16 cellular contexts compared by ENCODE assay signal in the genomic region with DNA sequence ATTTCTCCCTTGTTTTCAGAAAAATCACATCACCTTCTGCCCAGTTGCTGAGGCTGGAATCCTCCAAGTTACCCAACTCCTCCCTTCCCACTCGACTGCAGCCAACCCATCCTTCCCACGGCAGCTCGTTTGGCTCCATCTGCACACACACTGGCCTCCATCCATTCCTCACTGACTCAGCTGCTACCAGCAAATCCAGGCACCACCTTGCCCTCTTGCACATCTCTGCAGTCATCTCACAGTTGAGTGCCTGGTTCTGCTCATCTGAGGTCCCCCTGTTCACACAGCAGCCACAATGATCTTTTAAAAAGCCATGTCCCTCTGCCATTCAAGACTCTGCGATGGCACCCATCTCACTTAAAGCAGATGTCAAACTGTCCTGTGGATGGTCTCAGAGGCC. TPM values are rescaled to one million over a fixed set of nuclear protein-coding genes. Genes with fewer than 3 reads are reported as not detected.
DNase-seq lines count a peak whose midpoint lies in the region; ATAC-seq and TF ChIP-seq lines count a peak whose summit lies in the region.
"Had no signal": no experiment of that assay in that cellular context is flagged by ENCODE, and none has a peak within 500 bp of the region (broad histone marks: within the 10 kb centered on the region; RNA-seq: fewer than 3 reads in every experiment).

No MANE protein-coding gene starts in this region.

- no peak for TF ChIP-seq POLR2A in thyroid gland (IDR thresholded peaks at IDR 0.05)

- DNase-seq in activated CD8-positive, alpha-beta memory T cell treated with anti-CD3 and anti-CD28 coated beads, Interleukin-2, amount 50 U/mL, for 48 hours, result peak; percentile 49
- DNase-seq in activated CD8-positive, alpha-beta memory T cell treated with anti-CD3 and anti-CD28 coated beads for 24 hours, result no peak
- DNase-seq in anterior cingulate cortex (lab: John Stamatoyannopoulos, UW) (peak in 33 of 58 donors; percentile 7 to 78 (median 38)), fibroblast of the aortic adventitia (ENCODE audit: low read depth) (peak; percentile 90), superior temporal gyrus (ENCODE audit: extremely low spot score) (peak; percentile 56), thyroid gland (no peak), upper lobe of right lung (no peak), RKO (ENCODE audit: low spot score) (no peak)
- DNase-seq: activated CD4-positive, alpha-beta T cell treated with anti-CD3 and anti-CD28 coated beads, Interleukin-2, amount 50 U/mL, for 48 hours; DMS79 treated with DMSO at 0.1 percent for 48 hours; H9; KG1; NCI-H1092 treated with DMSO at 0.1 percent for 48 hours; NCI-H748 treated with DMSO at 0.1 percent for 48 hours; ovary; transverse colon had no signal

- TF ChIP-seq CTCF in fibroblast of the aortic adventitia (IDR thresholded peaks at IDR 0.05; ENCODE audit: insufficient read depth, low read length) (no peak), thyroid gland (IDR thresholded peaks at IDR 0.05) (no peak), upper lobe of right lung (IDR thresholded peaks at IDR 0.05) (no peak)

- H3K4me1 ChIP-seq in thyroid gland (peaks cover 11 to 12% of the 10 kb centered on the region in 2 donors), upper lobe of right lung (peaks cover 7% of the 10 kb centered on the region)

- intact Hi-C loops in thyroid gland (cut with DNase I) (no loop called here), upper lobe of right lung (cut with DNase I) (no loop called here)

- 73 to 80% methylated on average over 4 of the region's 4 CpGs for WGBS in thyroid gland, 2 donors

- H3K27me3 ChIP-seq in thyroid gland (no peaks in the 10 kb centered on the region), upper lobe of right lung (no peaks in the 10 kb centered on the region)
- H3K27me3 ChIP-seq: ovary, transverse colon had no signal

- no peak for ATAC-seq in upper lobe of right lung

- H3K9me3 ChIP-seq in thyroid gland, result no peaks in the 10 kb centered on the region
- no peaks in the 10 kb centered on the region for H3K9me3 ChIP-seq in upper lobe of right lung
- H3K9me3 ChIP-seq: ovary, transverse colon had no signal

- H3K27ac ChIP-seq in thyroid gland (no peak overlapping the region), upper lobe of right lung (no peak overlapping the region)
- H3K27ac ChIP-seq: ovary, transverse colon had no signal

- no peak overlapping the region for H3K4me3 ChIP-seq in fibroblast of the aortic adventitia (ENCODE audit: low read depth, low read length)
- no peak overlapping the region for H3K4me3 ChIP-seq in thyroid gland (replicated peaks in 1 of 3)
- no peak overlapping the region for H3K4me3 ChIP-seq in upper lobe of right lung
- H3K4me3 ChIP-seq: ovary, transverse colon had no signal

- H3K36me3 ChIP-seq in thyroid gland, result peaks cover 15 to 19% of the 10 kb centered on the region in 2 donors
- H3K36me3 ChIP-seq in upper lobe of right lung, result peaks cover 32% of the 10 kb centered on the region
- H3K36me3 ChIP-seq: ovary had no signal

RNA-seq across cellular contexts. Expression of a gene that starts 5.9 kb away (rescaled TPM):
- total RNA-seq in fibroblast of the aortic adventitia (ENCODE audit: low replicate concordance) (8.9 and 9.6 TPM in 2 replicates), thyroid gland (10 to 100 TPM; 17.2 to 59.7 (median 34.1) TPM), upper lobe of right lung (38.1 TPM)

RNA-seq across cellular contexts. Expression of a gene that starts 15.0 kb away (rescaled TPM):
- 12.9 and 14.0 TPM in 2 replicates for total RNA-seq in fibroblast of the aortic adventitia (ENCODE audit: low replicate concordance)
- 10 to 100 TPM; 43.5 to 82.2 (median 53.7) TPM for total RNA-seq in thyroid gland
- 38.1 TPM for total RNA-seq in upper lobe of right lung

RNA-seq across cellular contexts. Expression of a gene that starts 27.3 kb away (rescaled TPM):
- total RNA-seq in fibroblast of the aortic adventitia (ENCODE audit: low replicate concordance) (20.2 and 21.8 TPM in 2 replicates), thyroid gland (10 to 100 TPM; 25.2 to 32.0 (median 30.0) TPM), upper lobe of right lung (21.3 TPM)

RNA-seq across cellular contexts. Expression of a gene that starts 53.0 kb away (rescaled TPM):
- 3.1 and 4.7 TPM in 2 replicates for total RNA-seq in fibroblast of the aortic adventitia (ENCODE audit: low replicate concordance)
- 10 to 100 TPM; 10.0 to 20.3 (median 14.4) TPM for total RNA-seq in thyroid gland
- 6.9 TPM for total RNA-seq in upper lobe of right lung

Comparison
In these comparisons a context has a peak if more than half of its experiments do, and no peak if none do; other contexts are left out.
1. DNase-seq: peak in activated CD8-positive, alpha-beta memory T cell treated with anti-CD3 and anti-CD28 coated beads, Interleukin-2, amount 50 U/mL, for 48 hours (single experiment), anterior cingulate cortex (33 of 58), fibroblast of the aortic adventitia (single experiment) and superior temporal gyrus (single experiment); none in activated CD8-positive, alpha-beta memory T cell treated with anti-CD3 and anti-CD28 coated beads for 24 hours (single experiment), thyroid gland (0 of 2), upper lobe of right lung (single experiment) and RKO (single experiment).